Comparison of ENCODE assay signal across 10 cellular contexts in genomic region chr20:38125157-38126056, GRCh38. TPM values are rescaled to one million over a fixed set of nuclear protein-coding genes. Genes with fewer than 3 reads are reported as not detected.
DNase-seq lines count a peak whose midpoint lies in the region; ATAC-seq lines count a peak whose summit lies in the region.
"Had no signal": no experiment of that assay in that cellular context is flagged by ENCODE, and none has a peak within 500 bp of the region (broad histone marks: within the 10 kb centered on the region; RNA-seq: fewer than 3 reads in every experiment).

No MANE protein-coding gene starts in this region.

- DNase-seq in DMS 273 (lab: John Stamatoyannopoulos, UW; ENCODE audit: unreplicated experiment) (peak; percentile 91), NCI-H345 (lab: John Stamatoyannopoulos, UW) (peak; percentile 95), ecto neural progenitor cell (ENCODE audit: low spot score) (peak; percentile 24), mucosa of gallbladder (ENCODE audit: low spot score) (peak; percentile 90), D341Med (ENCODE audit: low spot score) (no peak)
- DNase-seq: GOT3 had no signal

- ATAC-seq in HG02852 (IDR thresholded peaks at IDR 0.05; ENCODE audit: unreplicated experiment): no peak
- ATAC-seq in GM21526 (IDR thresholded peaks at IDR 0.05; ENCODE audit: low FRiP score, unreplicated experiment): no peak
- no peak for ATAC-seq in HG03378 (IDR thresholded peaks at IDR 0.05; ENCODE audit: unreplicated experiment)
- ATAC-seq: naive thymus-derived CD8-positive, alpha-beta T cell had no signal

RNA-seq across cellular contexts. Expression of gene TGM2, which starts 39.7 kb away (rescaled TPM):
- total RNA-seq in mucosa of gallbladder: 389 TPM
- total RNA-seq: naive thymus-derived CD8-positive, alpha-beta T cell had no signal
